In the genomic region with DNA sequence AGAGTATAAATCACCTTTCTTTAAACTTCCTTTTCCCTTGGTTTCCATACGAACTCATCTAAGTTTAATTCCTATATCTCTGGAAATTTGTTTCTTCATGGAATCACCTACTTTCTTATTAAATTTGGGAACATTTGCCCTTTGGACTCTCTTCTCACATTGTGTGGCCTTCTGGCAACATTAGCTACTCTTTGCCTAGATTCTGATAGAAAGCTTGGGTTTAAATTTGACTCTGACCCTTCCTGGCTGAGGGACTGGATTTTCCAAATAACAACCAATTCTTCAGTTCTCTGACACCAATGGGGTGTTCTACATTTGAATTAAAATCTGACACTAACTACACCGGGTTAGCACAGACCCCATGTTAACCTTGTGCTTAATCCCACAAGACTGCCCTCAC, we compare ENCODE assay signal across 16 cellular contexts. TPM values are rescaled to one million over a fixed set of nuclear protein-coding genes. Genes with fewer than 3 reads are reported as not detected.
DNase-seq lines count a peak whose midpoint lies in the region; ATAC-seq, FAIRE-seq and TF ChIP-seq lines count a peak whose summit lies in the region.
"Had no signal": no experiment of that assay in that cellular context is flagged by ENCODE, and none has a peak within 500 bp of the region (broad histone marks: within the 10 kb centered on the region; RNA-seq: fewer than 3 reads in every experiment).

No MANE protein-coding gene starts in this region.

- H3K27ac ChIP-seq in liver (ENCODE audit: low read depth in 1 of 2, low read length in 2 of 2) (no peak overlapping the region), HepG2 (ENCODE audit: extremely low read length, insufficient read depth, low read length) (no peak overlapping the region), MM.1S (ENCODE audit: low read length) (no peak overlapping the region)
- H3K27ac ChIP-seq: BLaER1 treated with 17β-estradiol and CSF1 and Interleukin-3, amounts not matched to agents 10 nM and 100 nM had no signal

- no peaks in the 10 kb centered on the region for H4K20me1 ChIP-seq in HepG2 (ENCODE audit: insufficient read depth, low read length)
- H4K20me1 ChIP-seq in MM.1S (ENCODE audit: insufficient read depth, low read length): no peaks in the 10 kb centered on the region
- H4K20me1 ChIP-seq: BLaER1 treated with 17β-estradiol and CSF1 and Interleukin-3, amounts not matched to agents 10 nM and 100 nM had no signal

- DNase-seq in HepG2 (ENCODE audit: low spot score) (no peak), MM.1S (peak; percentile 3), activated B cell treated with CpG ODN at 0.5 μM for 24 hours (no peak), KG1 (lab: John Stamatoyannopoulos, UW) (no peak)
- DNase-seq: Calu3; CD8-positive, alpha-beta T cell; DMS79 treated with DMSO at 0.1 percent for 48 hours; GF-D8; HFFc6 had no signal

- 82% methylated on average over 2 of the region's 2 CpGs for WGBS in liver
- WGBS in HepG2 (ENCODE audit: low lambda C conversion rate): 42% methylated on average over 2 of the region's 2 CpGs

- H3K4me1 Mint-ChIP-seq in activated B cell treated with CpG ODN at 0.5 μM for 24 hours: peaks cover 37% of the 10 kb centered on the region
- H3K4me1 Mint-ChIP-seq: GM23338 had no signal

- no peak for TF ChIP-seq RAD21 in liver (IDR thresholded peaks at IDR 0.05)
- TF ChIP-seq RAD21 in HepG2 (CRISPR knock-in tag; IDR thresholded peaks at IDR 0.05): no peak

- TF ChIP-seq CTCF in liver (IDR thresholded peaks at IDR 0.05; ENCODE audit: low read depth, low read length, missing input control) (no peak), HepG2 (CRISPR knock-in tag; IDR thresholded peaks at IDR 0.05) (no peak), MM.1S (IDR thresholded peaks at IDR 0.05; ENCODE audit: low read length) (no peak), activated B cell treated with CpG ODN at 0.5 μM for 24 hours (IDR thresholded peaks at IDR 0.05) (no peak)

- TF ChIP-seq EP300 in HepG2 (IDR thresholded peaks at IDR 0.05; ENCODE audit: low read depth in 2 of 2, low read length in 2 of 2) (no peak), HepG2 (CRISPR knock-in tag; IDR thresholded peaks at IDR 0.05; ENCODE audit: borderline replicate concordance) (no peak)

- no peaks in the 10 kb centered on the region for H3K9me2 ChIP-seq in MM.1S (replicated peaks; ENCODE audit: insufficient read depth, low read length)

- H3K9me3 Mint-ChIP-seq in activated B cell treated with CpG ODN at 0.5 μM for 24 hours: peaks cover 6% of the 10 kb centered on the region
- H3K9me3 Mint-ChIP-seq: CD8-positive, alpha-beta T cell; GM23338; HFFc6 had no signal

- peaks cover 18% of the 10 kb centered on the region; the same call in 1 of the 2 replicates for H3F3A ChIP-seq in MM.1S (ENCODE audit: insufficient read depth, low read length)

- H3K27me3 ChIP-seq in liver (ENCODE audit: control insufficient read depth in 4 of 4, insufficient read depth in 4 of 4, low read length in 3 of 4) (no peaks in the 10 kb centered on the region), HepG2 (ENCODE audit: control insufficient read depth in 1 of 2, insufficient read depth in 2 of 2, low read length in 2 of 2) (no peaks in the 10 kb centered on the region), MM.1S (replicated peaks; ENCODE audit: insufficient read depth, low read length) (no peaks in the 10 kb centered on the region)
- H3K27me3 ChIP-seq: BLaER1 treated with 17β-estradiol and CSF1 and Interleukin-3, amounts not matched to agents 10 nM and 100 nM had no signal

- no TSS peak for BruUV-seq in HepG2 (replicated peaks; lab: Mats Ljungman, UMichigan)

- TF ChIP-seq POLR2A in HepG2 (IDR thresholded peaks at IDR 0.05; ENCODE audit: insufficient read depth in 1 of 2, low read depth in 2 of 2, low read length in 2 of 2): no peak

- no peaks in the 10 kb centered on the region for H3K36me3 Mint-ChIP-seq in activated B cell treated with CpG ODN at 0.5 μM for 24 hours (ENCODE audit: low read depth)
- H3K36me3 Mint-ChIP-seq: CD8-positive, alpha-beta T cell had no signal

- H3K79me2 ChIP-seq in HepG2 (ENCODE audit: insufficient read depth, low read length) (no peaks in the 10 kb centered on the region), MM.1S (ENCODE audit: low read length) (no peaks in the 10 kb centered on the region)

- H3K9ac ChIP-seq in liver (ENCODE audit: low read depth in 1 of 2, low read length in 2 of 2) (no peak overlapping the region), HepG2 (ENCODE audit: insufficient read depth, low read depth, low read length) (no peak overlapping the region), MM.1S (ENCODE audit: low read length) (no peak overlapping the region)
- H3K9ac ChIP-seq: BLaER1 treated with 17β-estradiol and CSF1 and Interleukin-3, amounts not matched to agents 10 nM and 100 nM had no signal

- H3K27ac Mint-ChIP-seq in activated B cell treated with CpG ODN at 0.5 μM for 24 hours: peak overlapping the region; percentile 54
- H3K27ac Mint-ChIP-seq: B cell; CD8-positive, alpha-beta T cell; GM23338; HFFc6 had no signal

- in situ Hi-C loops in HepG2 (cut with HindIII; ENCODE audit: extremely low pct_ligation_motif_present, low pct_unique_long_range_greater_than_20kb): no loop called here

- H3K27me3 Mint-ChIP-seq in activated B cell treated with CpG ODN at 0.5 μM for 24 hours: no peaks in the 10 kb centered on the region
- H3K27me3 Mint-ChIP-seq: B cell had no signal

- H3K9me3 ChIP-seq in liver (ENCODE audit: control insufficient read depth in 4 of 4, low read length in 3 of 4) (no peaks in the 10 kb centered on the region), HepG2 (ENCODE audit: low read length) (no peaks in the 10 kb centered on the region), MM.1S (replicated peaks; ENCODE audit: insufficient read depth, low read length) (no peaks in the 10 kb centered on the region)
- H3K9me3 ChIP-seq: BLaER1 treated with 17β-estradiol and CSF1 and Interleukin-3, amounts not matched to agents 10 nM and 100 nM had no signal

- H3K4me2 ChIP-seq in HepG2 (ENCODE audit: low read depth, low read length): no peak overlapping the region
- no peak overlapping the region for H3K4me2 ChIP-seq in MM.1S (ENCODE audit: low read depth, low read length)
- H3K4me2 ChIP-seq: BLaER1 treated with 17β-estradiol and CSF1 and Interleukin-3, amounts not matched to agents 10 nM and 100 nM; GM23338 had no signal

- no peak overlapping the region for H3K4me3 Mint-ChIP-seq in activated B cell treated with CpG ODN at 0.5 μM for 24 hours
- H3K4me3 Mint-ChIP-seq: B cell; CD8-positive, alpha-beta T cell; GM23338; HFFc6 had no signal

- POLR2A ChIA-PET in HepG2 (lab: Yijun Ruan, JAX): no interaction called here
- POLR2A ChIA-PET in activated B cell treated with CpG ODN at 0.5 μM for 24 hours (lab: Charles Lee): no interaction called here

- no peak for FAIRE-seq in HepG2 (lab: Jason Lieb, UNC)
- FAIRE-seq: H54 had no signal

- H3K36me3 ChIP-seq in liver (ENCODE audit: control insufficient read depth in 4 of 4, insufficient read depth in 3 of 4, low read depth in 1 of 4, low read length in 3 of 4) (no peaks in the 10 kb centered on the region), HepG2 (replicated peaks in 1 of 2; ENCODE audit: control insufficient read depth in 1 of 2, insufficient read depth in 2 of 2, low read length in 2 of 2) (no peaks in the 10 kb centered on the region), MM.1S (replicated peaks; ENCODE audit: insufficient read depth, low read length) (no peaks in the 10 kb centered on the region)
- H3K36me3 ChIP-seq: BLaER1 treated with 17β-estradiol and CSF1 and Interleukin-3, amounts not matched to agents 10 nM and 100 nM had no signal

- H3K4me3 ChIP-seq in liver (ENCODE audit: low read depth in 1 of 3, low read length in 3 of 3) (no peak overlapping the region), HepG2 (replicated peaks in 1 of 3; ENCODE audit: insufficient read depth in 1 of 3, low read depth in 2 of 3, low read length in 3 of 3) (no peak overlapping the region), MM.1S (ENCODE audit: low read length) (no peak overlapping the region)
- H3K4me3 ChIP-seq: BLaER1 treated with 17β-estradiol and CSF1 and Interleukin-3, amounts not matched to agents 10 nM and 100 nM; GM23338 had no signal

- no peak for ATAC-seq in HepG2
- no peak for ATAC-seq in activated B cell treated with CpG ODN at 0.5 μM for 24 hours (ENCODE audit: low read depth)
- ATAC-seq in GM21529 (IDR thresholded peaks at IDR 0.05; ENCODE audit: unreplicated experiment): no peak
- ATAC-seq in GM21390 (IDR thresholded peaks at IDR 0.05; ENCODE audit: unreplicated experiment): no peak
- ATAC-seq: CD8-positive, alpha-beta T cell; GM23338 had no signal

- H2AFZ ChIP-seq in HepG2 (ENCODE audit: low read length): no peak overlapping the region
- H2AFZ ChIP-seq in MM.1S (ENCODE audit: low read length): no peak overlapping the region
- H2AFZ ChIP-seq: GM23338 had no signal

- H3K4me1 ChIP-seq in liver (ENCODE audit: control insufficient read depth in 4 of 4, insufficient read depth in 4 of 4, low read length in 3 of 4) (peaks cover 0 to 2% (median 0%) of the 10 kb centered on the region in 4 donors), HepG2 (ENCODE audit: insufficient read depth, low read length) (peaks cover 14% of the 10 kb centered on the region), MM.1S (ENCODE audit: low read length) (peaks cover 53% of the 10 kb centered on the region)

- intact Hi-C loops in HepG2 (cut with micrococcal nuclease; ENCODE audit: unreplicated experiment) (no loop called here), activated B cell treated with CpG ODN at 0.5 μM for 24 hours (cut with micrococcal nuclease) (no loop called here)

- CTCF ChIA-PET in HepG2 (lab: Yijun Ruan, JAX; ENCODE audit: low intra/inter-chr PET ratio, low total read pairs) (no interaction called here), activated B cell treated with CpG ODN at 0.5 μM for 24 hours (lab: Charles Lee) (interaction anchor here (3.5 to 4.2 kb wide), 2 partner anchors 16 to 82 kb away, joined by 20 to 21 read pairs; no protein-coding TSS in a partner anchor)

RNA-seq across cellular contexts. Expression of a gene that starts 9.5 kb away (rescaled TPM):
- total RNA-seq in liver: 10 to 100 TPM in 1 of 2 donors, 1 to 10 TPM in 1; 6.5 to 16.2 TPM
- polyA plus RNA-seq in liver: 10 to 100 TPM in 1 of 2 donors, 1 to 10 TPM in 1; 6.1 to 13.1 TPM
- total RNA-seq in HepG2 (2016; rRNA removed; fragmentation: Illumina TruSeq; extraction: Trizol): 10.9 and 12.8 TPM in 2 replicates
- total RNA-seq in HepG2 (2016; cell fraction: cytosol; rRNA removed; fragmentation: Illumina TruSeq; extraction: Trizol; ENCODE audit: low read depth): 11.8 and 13.1 TPM in 2 replicates
- total RNA-seq in HepG2 (2016; cell fraction: insoluble cytoplasmic fraction; rRNA removed; fragmentation: Illumina TruSeq; extraction: Trizol): 10.3 and 12.6 TPM in 2 replicates
- total RNA-seq in HepG2 (2016; cell fraction: membrane; rRNA removed; fragmentation: Illumina TruSeq; extraction: Trizol): 18.4 TPM in 2 replicates
- total RNA-seq in HepG2 (2016; cell fraction: nucleus; rRNA removed; fragmentation: Illumina TruSeq; extraction: Trizol): 4.8 and 7.4 TPM in 2 replicates
- 11.2 and 13.9 TPM in 2 replicates for polyA plus RNA-seq in HepG2 (2011; rRNA removed)
- 6.1 and 9.4 TPM in 2 replicates for polyA plus RNA-seq in HepG2 (2011; cell fraction: cytosol; rRNA removed)
- polyA plus RNA-seq in HepG2 (2011; cell fraction: nucleus; rRNA removed): 5.0 and 8.6 TPM in 2 replicates
- polyA plus RNA-seq in HepG2 (2012): 7.4 and 9.5 TPM in 2 replicates
- 17.6 and 24.8 TPM in 2 replicates for polyA plus RNA-seq in HepG2 (2016; cell fraction: cytosol; fragmentation: Illumina TruSeq; extraction: Trizol; ENCODE audit: low read depth)
- polyA plus RNA-seq in HepG2 (2016; cell fraction: insoluble cytoplasmic fraction; fragmentation: Illumina TruSeq; extraction: Trizol; ENCODE audit: low read depth): 15.4 and 16.4 TPM in 2 replicates
- polyA plus RNA-seq in HepG2 (2016; cell fraction: membrane; fragmentation: Illumina TruSeq; extraction: Trizol; ENCODE audit: low read depth): 18.9 and 19.1 TPM in 2 replicates
- polyA plus RNA-seq in HepG2 (2016; cell fraction: nucleus; fragmentation: Illumina TruSeq; extraction: Trizol; ENCODE audit: insufficient read depth, low read depth): 14.0 and 15.0 TPM in 2 replicates
- 4.5 and 24.8 TPM in 2 replicates for polyA minus RNA-seq in HepG2 (2011; rRNA and poly(A)+ RNA removed; ENCODE audit: low replicate concordance)
- 3.4 and 4.2 TPM in 2 replicates for polyA minus RNA-seq in HepG2 (2011; cell fraction: cytosol; rRNA and poly(A)+ RNA removed)
- polyA minus RNA-seq in HepG2 (2011; cell fraction: nucleus; rRNA and poly(A)+ RNA removed): 11.7 and 12.8 TPM in 2 replicates
- 20.4 and 22.8 TPM in 2 replicates for total RNA-seq in activated B cell treated with CpG ODN at 0.5 μM for 24 hours
